1 cellular context compared by ENCODE assay signal in genomic region chr16:75559564-75560372, GRCh38.
TF ChIP-seq lines count a peak whose summit lies in the region.

No MANE protein-coding gene starts in this region.

TF ChIP-seq in K562, 482 proteins besides CTCF, POLR2A, EP300 and RAD21 (continued from another document and continues in another):
- no peak for TF ChIP-seq KAT2B (IDR thresholded peaks at IDR 0.05; ENCODE audit: low read depth, low read length)
- TF ChIP-seq ZNF655 (CRISPR knock-in tag; IDR thresholded peaks at IDR 0.05), result no peak
- TF ChIP-seq ZBTB2 (IDR thresholded peaks at IDR 0.05), result 0 out of 2 replicates have a peak, but pooled peaks have one; percentile 15
- peak in 1 of 2 experiments; percentile 53; a peak in 2 of 4 replicates for TF ChIP-seq RCOR1 (IDR thresholded peaks at IDR 0.05; ENCODE audit: borderline replicate concordance in 1 of 2, low read depth in 2 of 2, low read length in 2 of 2)
- peak; percentile 23; the same call in 1 of the 2 replicates for TF ChIP-seq ELF1 (tag; IDR thresholded peaks at IDR 0.05)
- TF ChIP-seq TCFL5 (CRISPR knock-in tag; conservative IDR thresholded peaks at IDR 0.05), result no peak
- TF ChIP-seq U2AF2 (optimal IDR thresholded peaks at IDR 0.05; ENCODE audit: low read depth, low read length), result no peak
- no peak for TF ChIP-seq RB1 (IDR thresholded peaks at IDR 0.05; ENCODE audit: low read depth)
- TF ChIP-seq YBX1 (IDR thresholded peaks at IDR 0.05), result no peak
- no peak for TF ChIP-seq XRCC3 (IDR thresholded peaks at IDR 0.05)
- TF ChIP-seq POU5F1 (IDR thresholded peaks at IDR 0.05; ENCODE audit: borderline replicate concordance, low read depth, low read length, partially characterized antibody), result no peak
- no peak for TF ChIP-seq NCOA6 (IDR thresholded peaks at IDR 0.05)
- peak; percentile 45; the same call in 1 of the 2 replicates for TF ChIP-seq RFX1 (IDR thresholded peaks at IDR 0.05)
- no peak for TF ChIP-seq ZNF518B (CRISPR knock-in tag; IDR thresholded peaks at IDR 0.05)
- no peak for TF ChIP-seq CTBP1 (IDR thresholded peaks at IDR 0.05; ENCODE audit: borderline replicate concordance)
- TF ChIP-seq E4F1 (CRISPR knock-in tag; IDR thresholded peaks at IDR 0.05; ENCODE audit: borderline replicate concordance), result no peak
- no peak for TF ChIP-seq PYGO2 (tag; IDR thresholded peaks at IDR 0.05)
- TF ChIP-seq KAT7 (CRISPR knock-in tag; IDR thresholded peaks at IDR 0.05; ENCODE audit: borderline replicate concordance), result no peak
- no peak for TF ChIP-seq HOMEZ (CRISPR knock-in tag; IDR thresholded peaks at IDR 0.05)
- TF ChIP-seq EHMT2 (IDR thresholded peaks at IDR 0.05), result peak; percentile 13; the same call in 1 of the 2 replicates
- no peak for TF ChIP-seq FOXA1 (IDR thresholded peaks at IDR 0.05; ENCODE audit: borderline replicate concordance)
- no peak for TF ChIP-seq RREB1 (CRISPR knock-in tag; IDR thresholded peaks at IDR 0.05)
- no peak for TF ChIP-seq HNRNPH1 (optimal IDR thresholded peaks at IDR 0.05; ENCODE audit: low read depth, low read length)
- TF ChIP-seq FUS (optimal IDR thresholded peaks at IDR 0.05; ENCODE audit: low read depth, low read length), result no peak
- no peak for TF ChIP-seq HMBOX1 (IDR thresholded peaks at IDR 0.05)
- no peak for TF ChIP-seq RBM34 (IDR thresholded peaks at IDR 0.05; ENCODE audit: borderline replicate concordance, insufficient read depth, low read length)
- TF ChIP-seq ESRRB (CRISPR knock-in tag; IDR thresholded peaks at IDR 0.05; ENCODE audit: borderline replicate concordance), result no peak
- TF ChIP-seq ZNF212 (CRISPR knock-in tag; IDR thresholded peaks at IDR 0.05), result no peak
- no peak for TF ChIP-seq ZBTB34 (CRISPR knock-in tag; IDR thresholded peaks at IDR 0.05)
